In the genomic region with DNA sequence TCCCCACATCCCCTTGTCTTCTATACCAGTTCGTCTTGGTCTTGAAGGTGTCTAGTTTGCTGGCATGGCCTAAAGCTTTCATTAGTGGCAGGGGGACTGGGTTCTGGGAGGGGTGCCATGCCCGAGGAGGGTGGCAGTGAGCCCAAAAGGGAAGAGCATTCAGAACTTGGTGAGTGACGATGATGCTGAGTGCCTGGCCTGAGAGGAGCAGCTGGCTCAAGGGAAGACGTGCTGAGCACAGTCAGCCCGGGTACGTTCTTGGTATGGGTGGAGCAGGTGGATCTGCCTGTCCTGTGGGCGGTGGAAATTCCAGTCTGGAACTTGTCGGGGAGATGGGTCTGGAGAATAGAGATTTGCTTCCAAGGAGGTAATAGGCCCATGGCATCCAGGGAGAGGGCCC, we compare ENCODE assay signal across 34 cellular contexts. TPM values are rescaled to one million over a fixed set of nuclear protein-coding genes. Genes with fewer than 3 reads are reported as not detected.
DNase-seq lines count a peak whose midpoint lies in the region; ATAC-seq, FAIRE-seq and TF ChIP-seq lines count a peak whose summit lies in the region.
"Had no signal": no experiment of that assay in that cellular context is flagged by ENCODE, and none has a peak within 500 bp of the region (broad histone marks: within the 10 kb centered on the region; RNA-seq: fewer than 3 reads in every experiment).

No MANE protein-coding gene starts in this region.

- H2BK5ac ChIP-seq in H1 (ENCODE audit: low read depth, low read length): peak overlapping the region; percentile 30; the same call in 1 of the 2 replicates

- CTCF ChIA-PET in H1 (lab: Charles Lee; ENCODE audit: partially characterized antibody): interaction anchor here (2.6 kb wide), 1 partner anchor 63 kb away, joined by 15 read pairs; no protein-coding TSS in a partner anchor

- H3K79me1 ChIP-seq in H1 (ENCODE audit: low read depth, low read length): peaks cover 16% of the 10 kb centered on the region; the same call in 1 of the 2 replicates

- H3K23me2 ChIP-seq in H1 (ENCODE audit: low read depth, low read length): peaks cover 8% of the 10 kb centered on the region

- no peak overlapping the region for H3K56ac ChIP-seq in H1 (replicated peaks; ENCODE audit: insufficient read length, low read depth, low read length)

- H4K5ac ChIP-seq in H1 (ENCODE audit: insufficient read length, low read depth, low read length): no peak overlapping the region

- no peak for TF ChIP-seq CTCF in HFFc6 (IDR thresholded peaks at IDR 0.05)
- TF ChIP-seq CTCF in H1 (IDR thresholded peaks at IDR 0.05; ENCODE audit: control extremely low read depth in 1 of 3, insufficient read depth in 1 of 3, low read depth in 1 of 3, low read length in 3 of 3): no peak
- no peak for TF ChIP-seq CTCF in nephron progenitor cell (IDR thresholded peaks at IDR 0.05)

- no peak overlapping the region; the same call in 1 of the 2 replicates for H2BK20ac ChIP-seq in H1 (ENCODE audit: low read length)

- H2BK12ac ChIP-seq in H1 (ENCODE audit: low read depth, low read length): no peak overlapping the region

- no peak overlapping the region for H3K4ac ChIP-seq in H1 (replicated peaks; ENCODE audit: insufficient read length, low read depth, low read length)

- H3K27ac Mint-ChIP-seq in HFFc6 (peak overlapping the region; percentile 32; the same call in 1 of the 2 replicates), nephron progenitor cell (peak overlapping the region; percentile 18)
- H3K27ac Mint-ChIP-seq: activated CD4-positive, alpha-beta T cell treated with anti-CD3 and anti-CD28 coated beads, Interleukin-2, amount 10 ng/mL, durations not matched to agents 7 days and 5 days; activated CD8-positive, alpha-beta memory T cell treated with anti-CD3 and anti-CD28 coated beads, Interleukin-2, amount 10 ng/mL, durations not matched to agents 7 days and 5 days; activated naive CD4-positive, alpha-beta T cell treated with anti-CD3 and anti-CD28 coated beads, Interleukin-2, amount 50 U/mL, for 24 hours; memory B cell had no signal

- no peak overlapping the region for H2BK120ac ChIP-seq in H1 (replicated peaks; ENCODE audit: low read depth, low read length)

- H2BK15ac ChIP-seq in H1 (ENCODE audit: low read length): no peak overlapping the region

- no peak overlapping the region for H3K23ac ChIP-seq in H1 (ENCODE audit: insufficient read length)

- TF ChIP-seq POLR2A in H1 (IDR thresholded peaks at IDR 0.05; ENCODE audit: control extremely low read depth in 1 of 2, low read depth in 2 of 2, low read length in 2 of 2): no peak

- H3K9me3 Mint-ChIP-seq in HFFc6 (no peaks in the 10 kb centered on the region), nephron progenitor cell (no peaks in the 10 kb centered on the region)
- H3K9me3 Mint-ChIP-seq: activated CD4-positive, alpha-beta T cell treated with anti-CD3 and anti-CD28 coated beads, Interleukin-2, amount 10 ng/mL, durations not matched to agents 7 days and 5 days; activated naive CD4-positive, alpha-beta T cell treated with anti-CD3 and anti-CD28 coated beads, Interleukin-2, amount 50 U/mL, for 24 hours; effector memory CD8-positive, alpha-beta T cell; memory B cell; naive B cell had no signal

- H3K4me3 Mint-ChIP-seq in HFFc6 (no peak overlapping the region; the same call in 1 of the 2 replicates), nephron progenitor cell (no peak overlapping the region)
- H3K4me3 Mint-ChIP-seq: activated CD4-positive, alpha-beta T cell treated with anti-CD3 and anti-CD28 coated beads, Interleukin-2, amount 10 ng/mL, durations not matched to agents 7 days and 5 days; activated CD8-positive, alpha-beta memory T cell treated with anti-CD3 and anti-CD28 coated beads, Interleukin-2, amount 10 ng/mL, durations not matched to agents 7 days and 5 days; activated naive CD4-positive, alpha-beta T cell treated with anti-CD3 and anti-CD28 coated beads, Interleukin-2, amount 50 U/mL, for 24 hours; effector memory CD8-positive, alpha-beta T cell; memory B cell had no signal

- no peak for TF ChIP-seq RAD21 in H1 (IDR thresholded peaks at IDR 0.05 in 1 of 2, conservative IDR thresholded peaks at IDR 0.05 in 1 of 2; ENCODE audit: low read depth in 2 of 2, low read length in 2 of 2)

- no peak overlapping the region for H4K8ac ChIP-seq in H1 (ENCODE audit: extremely low read depth, insufficient read depth, low read length)

- no peak overlapping the region for H2AFZ ChIP-seq in H1 (ENCODE audit: low read length)

- H4K91ac ChIP-seq in H1 (replicated peaks; ENCODE audit: insufficient read length, low read length): no peak overlapping the region

- H3K9me3 ChIP-seq in H1 (ENCODE audit: insufficient read depth in 2 of 2, low read depth in 1 of 2, low read length in 1 of 2): no peaks in the 10 kb centered on the region
- H3K9me3 ChIP-seq: BLaER1 treated with 17β-estradiol and CSF1 and Interleukin-3, amounts not matched to agents 10 nM and 100 nM; esophagus squamous epithelium; upper lobe of left lung had no signal

- no peak overlapping the region for H3K9ac ChIP-seq in H1 (replicated peaks in 1 of 4; ENCODE audit: extremely low read depth in 1 of 4, low read depth in 3 of 4, low read length in 3 of 4)
- H3K9ac ChIP-seq: BLaER1 treated with 17β-estradiol and CSF1 and Interleukin-3, amounts not matched to agents 10 nM and 100 nM had no signal

- H3K79me2 ChIP-seq in H1 (ENCODE audit: control insufficient read depth in 1 of 2, insufficient read depth in 2 of 2, low read length in 2 of 2): peaks cover 8 to 36% of the 10 kb centered on the region in 2 experiments

- no peak for FAIRE-seq in H1 (lab: Jason Lieb, UNC)

- peaks cover 0 to 6% (median 4%) of the 10 kb centered on the region in 4 experiments; a peak in 5 of 7 replicates for H3K4me1 ChIP-seq in H1 (replicated peaks in 1 of 4; ENCODE audit: control insufficient read depth in 3 of 4, insufficient read depth in 4 of 4, low read length in 3 of 4)

- peaks cover 22% of the 10 kb centered on the region for H3K4me1 Mint-ChIP-seq in HFFc6 (ENCODE audit: low read depth)
- peaks cover 34% of the 10 kb centered on the region for H3K4me1 Mint-ChIP-seq in nephron progenitor cell

- peaks cover 10 to 31% of the 10 kb centered on the region in 2 experiments for H4K20me1 ChIP-seq in H1 (replicated peaks in 1 of 2; ENCODE audit: control insufficient read depth in 1 of 2, insufficient read depth in 2 of 2, low read length in 2 of 2)

- H3K4me2 ChIP-seq in H1 (ENCODE audit: insufficient read depth in 1 of 2, low read depth in 2 of 2, low read length in 2 of 2): no peak overlapping the region
- H3K4me2 ChIP-seq: BLaER1 treated with 17β-estradiol and CSF1 and Interleukin-3, amounts not matched to agents 10 nM and 100 nM; smooth muscle cell had no signal

- H3K4me3 ChIP-seq in H1 (ENCODE audit: extremely low read depth in 1 of 4, insufficient read depth in 2 of 4, low read depth in 3 of 4, low read length in 4 of 4): no peak overlapping the region
- H3K4me3 ChIP-seq: BLaER1 treated with 17β-estradiol and CSF1 and Interleukin-3, amounts not matched to agents 10 nM and 100 nM; esophagus squamous epithelium; smooth muscle cell; upper lobe of left lung had no signal

- 0 out of 2 replicates have a peak, but pooled peaks cover 4% of the 10 kb centered on the region for H3K36me3 Mint-ChIP-seq in HFFc6 (ENCODE audit: low read depth)
- H3K36me3 Mint-ChIP-seq in nephron progenitor cell (ENCODE audit: low read depth): peaks cover 43% of the 10 kb centered on the region

- peaks cover 8 to 46% (median 26%) of the 10 kb centered on the region in 4 experiments; a peak in 7 of 8 replicates for H3K36me3 ChIP-seq in H1 (ENCODE audit: control insufficient read depth in 2 of 4, insufficient read depth in 4 of 4, low read length in 3 of 4)

- DNase-seq in Ammon's horn (ENCODE audit: low spot score) (peak; percentile 54), HFFc6 (no peak), H1 (ENCODE audit: low read depth in 1 of 2, low spot score in 2 of 2) (no peak), nephron progenitor cell (no peak)
- DNase-seq: activated CD4-positive, alpha-beta T cell treated with anti-CD3 and anti-CD28 coated beads, Interleukin-2, amount 10 ng/mL, durations not matched to agents 7 days and 5 days; activated CD8-positive, alpha-beta memory T cell treated with anti-CD3 and anti-CD28 coated beads, Interleukin-2, amount 10 ng/mL, durations not matched to agents 7 days and 5 days; cortex of kidney; DMS79; effector memory CD8-positive, alpha-beta T cell; esophagus squamous epithelium; foreskin melanocyte; GF-D8; left cardiac atrium; naive B cell; NCI-H1048; NCI-H187; NCI-H2171 treated with DMSO at 0.1 percent for 48 hours; NCI-H526; NK-92 treated with Interleukin-12 subunit alpha and Interleukin-12 subunit beta, amount 100 ng/mL, for 24 hours; PC-3; Right ventricle myocardium superior; stimulated activated CD4-positive, alpha-beta T cell treated with anti-CD3 and anti-CD28 coated beads, Interleukin-1b, Interleukin-23, amount 100 ng/mL, for 48 hours; T-helper 9 cell; upper lobe of left lung; WERI-Rb-1 had no signal

- POLR2A ChIA-PET in H1 (lab: Charles Lee; ENCODE audit: partially characterized antibody): interaction anchor here (1.3 to 1.7 kb wide), 3 partner anchors 7 to 47 kb away, joined by 4 to 7 read pairs (median 6); a partner anchor contains a TSS

- no peak for TF ChIP-seq EP300 in H1 (IDR thresholded peaks at IDR 0.05; ENCODE audit: borderline replicate concordance in 1 of 2, low read depth in 2 of 2, low read length in 2 of 2)

- 87% methylated on average over 8 of the region's 8 CpGs; no CpG with 5 or more reads in 1 of the 2 experiments for WGBS in H1 (ENCODE audit: extremely low coverage in 1 of 2, insufficient coverage in 1 of 2, insufficient read length in 1 of 2, insufficient replicate concordance in 2 of 2, low coverage in 1 of 2, low lambda C conversion rate in 2 of 2, missing lambda C conversion rate in 1 of 2), 2 experiments

- no peaks in the 10 kb centered on the region for H3K27me3 ChIP-seq in H1 (replicated peaks in 1 of 4; ENCODE audit: control insufficient read depth in 3 of 4, extremely low read depth in 1 of 4, insufficient read depth in 3 of 4, low read length in 3 of 4)
- H3K27me3 ChIP-seq: BLaER1 treated with 17β-estradiol and CSF1 and Interleukin-3, amounts not matched to agents 10 nM and 100 nM; esophagus squamous epithelium; upper lobe of left lung had no signal

- H3K18ac ChIP-seq in H1 (ENCODE audit: extremely low read depth, low read length): no peak overlapping the region

- no peak overlapping the region for H2AK5ac ChIP-seq in H1 (ENCODE audit: low read depth, low read length)

- H3K27ac ChIP-seq in H1 (ENCODE audit: low read depth, low read length): no peak overlapping the region; the same call in 1 of the 2 replicates
- H3K27ac ChIP-seq: BLaER1 treated with 17β-estradiol and CSF1 and Interleukin-3, amounts not matched to agents 10 nM and 100 nM; esophagus squamous epithelium; upper lobe of left lung; WERI-Rb-1 had no signal

- ATAC-seq in GM21576 (IDR thresholded peaks at IDR 0.05; ENCODE audit: unreplicated experiment): no peak
- ATAC-seq in GM19324 (IDR thresholded peaks at IDR 0.05; ENCODE audit: low FRiP score, unreplicated experiment): no peak
- no peak for ATAC-seq in GM21717 (IDR thresholded peaks at IDR 0.05; ENCODE audit: unreplicated experiment)
- ATAC-seq: activated CD8-positive, alpha-beta memory T cell treated with anti-CD3 and anti-CD28 coated beads, Interleukin-2, amount 10 ng/mL, durations not matched to agents 7 days and 5 days; effector memory CD8-positive, alpha-beta T cell; left cardiac atrium; PC-3 had no signal

- H3K27me3 Mint-ChIP-seq in HFFc6 (ENCODE audit: insufficient read depth) (peaks cover 1% of the 10 kb centered on the region), nephron progenitor cell (ENCODE audit: low read depth, poor library complexity) (peaks cover 4% of the 10 kb centered on the region)
- H3K27me3 Mint-ChIP-seq: activated CD4-positive, alpha-beta T cell treated with anti-CD3 and anti-CD28 coated beads, Interleukin-2, amount 10 ng/mL, durations not matched to agents 7 days and 5 days; activated CD8-positive, alpha-beta memory T cell treated with anti-CD3 and anti-CD28 coated beads, Interleukin-2, amount 10 ng/mL, durations not matched to agents 7 days and 5 days; activated naive CD4-positive, alpha-beta T cell treated with anti-CD3 and anti-CD28 coated beads, Interleukin-2, amount 50 U/mL, for 24 hours; effector memory CD8-positive, alpha-beta T cell; memory B cell; naive B cell had no signal

- H3K14ac ChIP-seq in H1 (ENCODE audit: insufficient read length): no peak overlapping the region

RNA-seq across cellular contexts. Expression of a gene that starts 4.6 kb away (rescaled TPM):
- total RNA-seq in HFFc6 (2021; fragmentation: NEBNext Ultra II Directional; extraction: Animal tissue kit (Norgen Biotek cat#: 25700)): 100 to 1,000 TPM; 117 to 147 (median 127) TPM
- total RNA-seq in H1 (2021; fragmentation: NEBNext Ultra II Directional; extraction: Animal tissue kit (Norgen Biotek cat#: 25700)): 368 and 370 TPM in 2 replicates
- 234 and 267 TPM in 2 replicates for polyA plus RNA-seq in H1 (2011; rRNA removed)
- 353 TPM for polyA plus RNA-seq in H1 (2011; cell fraction: cytosol; rRNA removed)
- 245 TPM for polyA plus RNA-seq in H1 (2011; cell fraction: nucleus; rRNA removed)
- 352 to 469 TPM (median 417 TPM) in 4 replicates for polyA plus RNA-seq in H1 (2012, experiment 1 of 2)
- polyA plus RNA-seq in H1 (2012, experiment 2 of 2): 350 TPM
- 351 TPM for polyA plus RNA-seq in H1 (2013, experiment 1 of 2)
- polyA plus RNA-seq in H1 (2013, experiment 2 of 2): 364 TPM
- polyA minus RNA-seq in H1 (2011; rRNA and poly(A)+ RNA removed): 183 and 260 TPM in 2 replicates
- polyA minus RNA-seq in H1 (2011; cell fraction: cytosol; rRNA and poly(A)+ RNA removed): 103 TPM
- polyA minus RNA-seq in H1 (2011; cell fraction: nucleus; rRNA and poly(A)+ RNA removed): 97.7 TPM

RNA-seq across cellular contexts. Expression of a gene that starts 7.4 kb away (rescaled TPM):
- 10 to 100 TPM; 26.6 to 36.0 (median 32.9) TPM for total RNA-seq in HFFc6 (2021; fragmentation: NEBNext Ultra II Directional; extraction: Animal tissue kit (Norgen Biotek cat#: 25700))
- 54.6 and 59.8 TPM in 2 replicates for total RNA-seq in H1 (2021; fragmentation: NEBNext Ultra II Directional; extraction: Animal tissue kit (Norgen Biotek cat#: 25700))
- 90.4 and 117 TPM in 2 replicates for polyA plus RNA-seq in H1 (2011; rRNA removed)
- 60.0 TPM for polyA plus RNA-seq in H1 (2011; cell fraction: cytosol; rRNA removed)
- 139 TPM for polyA plus RNA-seq in H1 (2011; cell fraction: nucleus; rRNA removed)
- 50.4 to 55.5 TPM (median 53.0 TPM) in 4 replicates for polyA plus RNA-seq in H1 (2012, experiment 1 of 2)
- 70.8 TPM for polyA plus RNA-seq in H1 (2012, experiment 2 of 2)
- polyA plus RNA-seq in H1 (2013, experiment 1 of 2): 38.0 TPM
- 36.9 TPM for polyA plus RNA-seq in H1 (2013, experiment 2 of 2)
- polyA minus RNA-seq in H1 (2011; rRNA and poly(A)+ RNA removed): 26.7 and 34.3 TPM in 2 replicates
- polyA minus RNA-seq in H1 (2011; cell fraction: cytosol; rRNA and poly(A)+ RNA removed): 25.6 TPM
- polyA minus RNA-seq in H1 (2011; cell fraction: nucleus; rRNA and poly(A)+ RNA removed): 27.8 TPM

RNA-seq across cellular contexts. Expression of a gene that starts 12.0 kb away (rescaled TPM):
- not detected for total RNA-seq in HFFc6 (2021; fragmentation: NEBNext Ultra II Directional; extraction: Animal tissue kit (Norgen Biotek cat#: 25700))
- 2.3 and 2.4 TPM in 2 replicates for total RNA-seq in H1 (2021; fragmentation: NEBNext Ultra II Directional; extraction: Animal tissue kit (Norgen Biotek cat#: 25700))
- polyA plus RNA-seq in H1 (2011; rRNA removed): 7.5 and 9.9 TPM in 2 replicates
- 7.1 TPM for polyA plus RNA-seq in H1 (2011; cell fraction: cytosol; rRNA removed)
- polyA plus RNA-seq in H1 (2011; cell fraction: nucleus; rRNA removed): 8.5 TPM
- polyA plus RNA-seq in H1 (2012, experiment 1 of 2): 2.9 to 5.2 TPM (median 4.0 TPM) in 4 replicates
- polyA plus RNA-seq in H1 (2012, experiment 2 of 2): 4.1 TPM
- 0.93 TPM for polyA plus RNA-seq in H1 (2013, experiment 1 of 2)
- polyA plus RNA-seq in H1 (2013, experiment 2 of 2): 0.96 TPM
- polyA minus RNA-seq in H1 (2011; rRNA and poly(A)+ RNA removed): 2.8 and 3.7 TPM in 2 replicates
- polyA minus RNA-seq in H1 (2011; cell fraction: cytosol; rRNA and poly(A)+ RNA removed): 1.5 TPM
- 1.1 TPM for polyA minus RNA-seq in H1 (2011; cell fraction: nucleus; rRNA and poly(A)+ RNA removed)
- total RNA-seq: activated CD4-positive, alpha-beta T cell treated with anti-CD3 and anti-CD28 coated beads, Interleukin-2, amount 10 ng/mL, durations not matched to agents 7 days and 5 days; activated CD8-positive, alpha-beta memory T cell treated with anti-CD3 and anti-CD28 coated beads, Interleukin-2, amount 10 ng/mL, durations not matched to agents 7 days and 5 days; left cardiac atrium; omental fat pad; PC-3; Right ventricle myocardium superior; smooth muscle cell had no signal
- polyA plus RNA-seq: AG04450, smooth muscle cell had no signal

RNA-seq across cellular contexts. Expression of a gene that starts 36.0 kb away (rescaled TPM):
- 1 to 10 TPM; 1.3 to 1.6 (median 1.5) TPM for total RNA-seq in HFFc6 (2021; fragmentation: NEBNext Ultra II Directional; extraction: Animal tissue kit (Norgen Biotek cat#: 25700))
- total RNA-seq in H1 (2021; fragmentation: NEBNext Ultra II Directional; extraction: Animal tissue kit (Norgen Biotek cat#: 25700)): 5.5 and 6.4 TPM in 2 replicates
- polyA plus RNA-seq in H1 (2011; rRNA removed): 7.3 and 8.8 TPM in 2 replicates
- 8.3 TPM for polyA plus RNA-seq in H1 (2011; cell fraction: cytosol; rRNA removed)
- polyA plus RNA-seq in H1 (2011; cell fraction: nucleus; rRNA removed): 41.0 TPM
- 6.4 to 8.9 TPM (median 6.9 TPM) in 4 replicates for polyA plus RNA-seq in H1 (2012, experiment 1 of 2)
- polyA plus RNA-seq in H1 (2012, experiment 2 of 2): 3.6 TPM
- polyA plus RNA-seq in H1 (2013, experiment 1 of 2): 4.6 TPM
- polyA plus RNA-seq in H1 (2013, experiment 2 of 2): 4.7 TPM
- polyA minus RNA-seq in H1 (2011; rRNA and poly(A)+ RNA removed): 4.7 and 8.4 TPM in 2 replicates
- 2.5 TPM for polyA minus RNA-seq in H1 (2011; cell fraction: cytosol; rRNA and poly(A)+ RNA removed)
- 7.1 TPM for polyA minus RNA-seq in H1 (2011; cell fraction: nucleus; rRNA and poly(A)+ RNA removed)

RNA-seq across cellular contexts. Expression of a gene that starts 40.0 kb away (rescaled TPM):
- total RNA-seq in HFFc6 (2021; fragmentation: NEBNext Ultra II Directional; extraction: Animal tissue kit (Norgen Biotek cat#: 25700)): 10 to 100 TPM; 24.8 to 32.8 (median 30.0) TPM
- total RNA-seq in H1 (2021; fragmentation: NEBNext Ultra II Directional; extraction: Animal tissue kit (Norgen Biotek cat#: 25700)): 58.2 and 62.2 TPM in 2 replicates
- polyA plus RNA-seq in H1 (2011; rRNA removed): 76.0 and 98.8 TPM in 2 replicates
- 73.0 TPM for polyA plus RNA-seq in H1 (2011; cell fraction: cytosol; rRNA removed)
- 458 TPM for polyA plus RNA-seq in H1 (2011; cell fraction: nucleus; rRNA removed)
- polyA plus RNA-seq in H1 (2012, experiment 1 of 2): 49.9 to 84.8 TPM (median 77.3 TPM) in 4 replicates
- polyA plus RNA-seq in H1 (2012, experiment 2 of 2): 31.5 TPM
- polyA plus RNA-seq in H1 (2013, experiment 1 of 2): 59.7 TPM
- polyA plus RNA-seq in H1 (2013, experiment 2 of 2): 53.7 TPM
- 74.1 and 100 TPM in 2 replicates for polyA minus RNA-seq in H1 (2011; rRNA and poly(A)+ RNA removed)
- polyA minus RNA-seq in H1 (2011; cell fraction: cytosol; rRNA and poly(A)+ RNA removed): 37.4 TPM
- 107 TPM for polyA minus RNA-seq in H1 (2011; cell fraction: nucleus; rRNA and poly(A)+ RNA removed)
